ENCODE assay signal across 11 cellular contexts in genomic region chr1:16547502-16548241, GRCh38. TPM values are rescaled to one million over a fixed set of nuclear protein-coding genes. Genes with fewer than 3 reads are reported as not detected.
DNase-seq lines count a peak whose midpoint lies in the region; ATAC-seq, FAIRE-seq and TF ChIP-seq lines count a peak whose summit lies in the region.
"Not testable (repeated sequence)": the region's sequence is repeated elsewhere in the genome, so short reads cannot be mapped to it uniquely, and the experiment has no call there.
"Had no signal": no experiment of that assay in that cellular context is flagged by ENCODE, and none has a peak within 500 bp of the region (broad histone marks: within the 10 kb centered on the region; RNA-seq: fewer than 3 reads in every experiment).

No MANE protein-coding gene starts in this region.

- not testable (repeated sequence) for H2BK120ac ChIP-seq in IMR-90 (ENCODE audit: low read depth, low read length); H1 (replicated peaks; ENCODE audit: low read depth, low read length)

- not testable (repeated sequence) for H3K18ac ChIP-seq in IMR-90 (ENCODE audit: low read depth, low read length); H1 (ENCODE audit: extremely low read depth, low read length)

- H3K9me2 ChIP-seq in HCT116 (ENCODE audit: insufficient read depth), result not testable (repeated sequence)

- in situ Hi-C loops in IMR-90 (cut with MboI; ENCODE audit: low sequenced_read_pairs), result not testable (repeated sequence)

- H3K9ac ChIP-seq in HCT116 (ENCODE audit: low read length); IMR-90 (ENCODE audit: low read depth, low read length); H1 (replicated peaks in 1 of 4; ENCODE audit: extremely low read depth in 1 of 4, low read depth in 3 of 4, low read length in 3 of 4): not testable (repeated sequence)

- not testable (repeated sequence) for H4K8ac ChIP-seq in IMR-90 (ENCODE audit: low read depth in 2 of 2, low read length in 2 of 2); H1 (ENCODE audit: extremely low read depth, insufficient read depth, low read length)

- H2BK12ac ChIP-seq in H1 (ENCODE audit: low read depth, low read length), result not testable (repeated sequence)

- H3K4me2 ChIP-seq in A549, result peak overlapping the region; percentile 69; the same call in 1 of the 3 replicates
- not testable (repeated sequence) for H3K4me2 ChIP-seq in HCT116 (ENCODE audit: low read length); IMR-90 (ENCODE audit: low read depth, low read length); H1 (ENCODE audit: insufficient read depth in 1 of 2, low read depth in 2 of 2, low read length in 2 of 2)

- TF ChIP-seq POLR2A in A549 (IDR thresholded peaks at IDR 0.05; ENCODE audit: low read length); HCT116 (IDR thresholded peaks at IDR 0.05; ENCODE audit: borderline replicate concordance, extremely low read depth, insufficient read depth, insufficient read length); IMR-90 (IDR thresholded peaks at IDR 0.05; ENCODE audit: low read depth, low read length); H1 (IDR thresholded peaks at IDR 0.05; ENCODE audit: control extremely low read depth in 1 of 2, low read depth in 2 of 2, low read length in 2 of 2): not testable (repeated sequence)

- dilution Hi-C loops in IMR-90 (cut with HindIII; ENCODE audit: low sequenced_read_pairs, unreplicated experiment), result not testable (repeated sequence)

- peak in 1 of 2 experiments; percentile 22 for DNase-seq in A549 (ENCODE audit: low read depth in 1 of 2, low spot score in 1 of 2)
- DNase-seq in HCT116 (ENCODE audit: low read depth, low spot score); IMR-90; H1 (ENCODE audit: low read depth in 1 of 2, low spot score in 2 of 2); foreskin keratinocyte; iPS DF 6.9 (ENCODE audit: low read depth, low spot score); sciatic nerve (ENCODE audit: low spot score): not testable (repeated sequence)
- DNase-seq in amniotic epithelial cell (ENCODE audit: low read depth), result peak; percentile 6

- RAD21 ChIA-PET in HCT116 (lab: Charles Lee; ENCODE audit: low non-redundant PET in 1 of 2, low total read pairs in 2 of 2, uncharacterized antibody in 2 of 2, unreplicated experiment in 2 of 2), result not testable (repeated sequence)

- H3K36me3 ChIP-seq in HCT116 (ENCODE audit: control insufficient read depth in 1 of 2, insufficient read depth in 2 of 2, low read length in 2 of 2); IMR-90 (ENCODE audit: control insufficient read depth, insufficient read depth, low read length); H1 (ENCODE audit: control insufficient read depth in 2 of 4, insufficient read depth in 4 of 4, low read length in 3 of 4); iPS DF 6.9 (ENCODE audit: control insufficient read depth, insufficient read depth, low read length): not testable (repeated sequence)

- not testable (repeated sequence) for BruUV-seq in HCT116 (replicated peaks; lab: Mats Ljungman, UMichigan); IMR-90 (replicated peaks; lab: Mats Ljungman, UMichigan)

- not testable (repeated sequence) for H4K91ac ChIP-seq in IMR-90 (ENCODE audit: insufficient read depth, low read depth, low read length); H1 (replicated peaks; ENCODE audit: insufficient read length, low read length)

- not testable (repeated sequence) for H2BK5ac ChIP-seq in IMR-90 (ENCODE audit: low read depth, low read length, poor library complexity, severe bottlenecking); H1 (ENCODE audit: low read depth, low read length)

- H3K27ac ChIP-seq in A549; HCT116 (ENCODE audit: low read depth, low read length); IMR-90 (ENCODE audit: insufficient read depth, low read length); H1 (ENCODE audit: low read depth, low read length); foreskin keratinocyte; iPS DF 6.9 (ENCODE audit: low read length): not testable (repeated sequence)

- not testable (repeated sequence) for H3K56ac ChIP-seq in IMR-90 (ENCODE audit: extremely low read depth, insufficient read depth, low read length); H1 (replicated peaks; ENCODE audit: insufficient read length, low read depth, low read length)

- not testable (repeated sequence) for H3K4me3 ChIP-seq in A549; HCT116 (replicated peaks in 1 of 2; ENCODE audit: low read depth in 1 of 2, low read length in 2 of 2); IMR-90 (ENCODE audit: insufficient read depth, low read depth, low read length)
- H3K4me3 ChIP-seq in H1 (ENCODE audit: extremely low read depth in 1 of 4, insufficient read depth in 2 of 4, low read depth in 3 of 4, low read length in 4 of 4) (peak overlapping the region in 2 of 4 experiments; percentile 33 to 45; a peak in 3 of 8 replicates), iPS DF 6.9 (ENCODE audit: low read length) (peak overlapping the region; percentile 5; the same call in 1 of the 2 replicates)

- H2BK20ac ChIP-seq in IMR-90 (ENCODE audit: low read depth, low read length); H1 (ENCODE audit: low read length): not testable (repeated sequence)

- not testable (repeated sequence) for H4K20me1 ChIP-seq in HCT116 (ENCODE audit: insufficient read depth); IMR-90 (ENCODE audit: insufficient read depth, low read length); H1 (replicated peaks in 1 of 2; ENCODE audit: control insufficient read depth in 1 of 2, insufficient read depth in 2 of 2, low read length in 2 of 2)

- not testable (repeated sequence) for FAIRE-seq in A549 (lab: Jason Lieb, UNC); H1 (lab: Jason Lieb, UNC)

- TF ChIP-seq EP300 in A549 (IDR thresholded peaks at IDR 0.05); H1 (IDR thresholded peaks at IDR 0.05; ENCODE audit: borderline replicate concordance in 1 of 2, low read depth in 2 of 2, low read length in 2 of 2): not testable (repeated sequence)

- not testable (repeated sequence) for H3K14ac ChIP-seq in IMR-90 (replicated peaks; ENCODE audit: low read depth, low read length); H1 (ENCODE audit: insufficient read length)

- TF ChIP-seq RAD21 in A549 (conservative IDR thresholded peaks at IDR 0.05 in 1 of 2, IDR thresholded peaks at IDR 0.05 in 1 of 2); HCT116 (IDR thresholded peaks at IDR 0.05; ENCODE audit: low read depth); IMR-90 (IDR thresholded peaks at IDR 0.05; ENCODE audit: low read length); H1 (IDR thresholded peaks at IDR 0.05 in 1 of 2, conservative IDR thresholded peaks at IDR 0.05 in 1 of 2; ENCODE audit: low read depth in 2 of 2, low read length in 2 of 2): not testable (repeated sequence)

- intact Hi-C loops in HCT116 (cut with micrococcal nuclease); IMR-90 (cut with micrococcal nuclease); sciatic nerve (cut with DNase I): not testable (repeated sequence)

- H3K4ac ChIP-seq in IMR-90 (ENCODE audit: low read depth, low read length); H1 (replicated peaks; ENCODE audit: insufficient read length, low read depth, low read length): not testable (repeated sequence)

- not testable (repeated sequence) for H2BK15ac ChIP-seq in IMR-90 (ENCODE audit: low read depth, low read length); H1 (ENCODE audit: low read length)

- POLR2A ChIA-PET in A549 (lab: Yijun Ruan, JAX); HCT116 (lab: Charles Lee); IMR-90 (lab: Charles Lee; ENCODE audit: unreplicated experiment); H1 (lab: Charles Lee; ENCODE audit: partially characterized antibody): not testable (repeated sequence)

- not testable (repeated sequence) for H3K23ac ChIP-seq in IMR-90 (ENCODE audit: low read depth, low read length); H1 (ENCODE audit: insufficient read length)

- ATAC-seq in A549, result peak in 1 of 2 experiments; percentile 11; a peak in 2 of 6 replicates
- ATAC-seq in HCT116, result not testable (repeated sequence)
- peak; percentile 60 for ATAC-seq in IMR-90 (ENCODE audit: low read depth)
- ATAC-seq in foreskin keratinocyte, result peak; percentile 14
- peak; percentile 24 for ATAC-seq in sciatic nerve

- H2AK5ac ChIP-seq in IMR-90 (ENCODE audit: low read depth, low read length); H1 (ENCODE audit: low read depth, low read length): not testable (repeated sequence)

- TF ChIP-seq CTCF in A549 (IDR thresholded peaks at IDR 0.05); HCT116 (IDR thresholded peaks at IDR 0.05 in 2 of 3, conservative IDR thresholded peaks at IDR 0.05 in 1 of 3; ENCODE audit: borderline replicate concordance in 1 of 3, insufficient read depth in 1 of 3, low read depth in 2 of 3, low read length in 2 of 3); IMR-90 (conservative IDR thresholded peaks at IDR 0.05; ENCODE audit: low read depth, low read length); H1 (IDR thresholded peaks at IDR 0.05; ENCODE audit: control extremely low read depth in 1 of 3, insufficient read depth in 1 of 3, low read depth in 1 of 3, low read length in 3 of 3); foreskin keratinocyte (conservative IDR thresholded peaks at IDR 0.05): not testable (repeated sequence)

- H3K79me2 ChIP-seq in HCT116 (ENCODE audit: insufficient read depth, low read length); H1 (ENCODE audit: control insufficient read depth in 1 of 2, insufficient read depth in 2 of 2, low read length in 2 of 2): not testable (repeated sequence)

- H3K9me1 ChIP-seq in IMR-90 (ENCODE audit: insufficient read depth, low read length), result not testable (repeated sequence)

- H3K79me1 ChIP-seq in IMR-90 (ENCODE audit: low read depth in 1 of 2, low read length in 2 of 2); H1 (ENCODE audit: low read depth, low read length): not testable (repeated sequence)

- H3K27me3 ChIP-seq in HCT116 (ENCODE audit: insufficient read depth, low read length); IMR-90 (ENCODE audit: control insufficient read depth, insufficient read depth, low read length); H1 (replicated peaks in 1 of 4; ENCODE audit: control insufficient read depth in 3 of 4, extremely low read depth in 1 of 4, insufficient read depth in 3 of 4, low read length in 3 of 4); foreskin keratinocyte; iPS DF 6.9 (ENCODE audit: control insufficient read depth, insufficient read depth, low read length): not testable (repeated sequence)

- H4K5ac ChIP-seq in IMR-90 (ENCODE audit: low read depth, low read length); H1 (ENCODE audit: insufficient read length, low read depth, low read length): not testable (repeated sequence)

- not testable (repeated sequence) for H3K4me1 ChIP-seq in A549; IMR-90 (ENCODE audit: control insufficient read depth, insufficient read depth, low read length); H1 (replicated peaks in 1 of 4; ENCODE audit: control insufficient read depth in 3 of 4, insufficient read depth in 4 of 4, low read length in 3 of 4); foreskin keratinocyte; iPS DF 6.9 (ENCODE audit: control insufficient read depth, insufficient read depth, low read length)
- peaks cover 2 to 11% of the 10 kb centered on the region in 2 experiments; a peak in 3 of 4 replicates for H3K4me1 ChIP-seq in HCT116 (ENCODE audit: control insufficient read depth in 1 of 2, insufficient read depth in 2 of 2, low read length in 2 of 2)

- not testable (repeated sequence) for H3K9me3 ChIP-seq in A549; HCT116 (ENCODE audit: control insufficient read depth in 1 of 2, insufficient read depth in 1 of 2, low read depth in 1 of 2, low read length in 2 of 2); IMR-90 (ENCODE audit: control insufficient read depth, insufficient read depth, low read length); H1 (ENCODE audit: insufficient read depth in 2 of 2, low read depth in 1 of 2, low read length in 1 of 2); iPS DF 6.9 (ENCODE audit: control insufficient read depth, insufficient read depth, low read length)

- not testable (repeated sequence) for H3K23me2 ChIP-seq in H1 (ENCODE audit: low read depth, low read length)

- H2AK9ac ChIP-seq in IMR-90 (replicated peaks; ENCODE audit: low read depth, low read length, poor library complexity), result not testable (repeated sequence)

- CTCF ChIA-PET in A549 (lab: Yijun Ruan, JAX); HCT116 (lab: Charles Lee); IMR-90 (lab: Yijun Ruan, JAX); H1 (lab: Charles Lee; ENCODE audit: partially characterized antibody): not testable (repeated sequence)

- H2AFZ ChIP-seq in HCT116 (ENCODE audit: low read depth, low read length, poor library complexity, severe bottlenecking); IMR-90 (replicated peaks; ENCODE audit: low read length, poor library complexity); H1 (ENCODE audit: low read length): not testable (repeated sequence)

- whole genome bisulfite sequencing in A549 (ENCODE audit: missing lambda C conversion rate), result 2% methylated on average over 9 of the region's 41 CpGs
- WGBS in IMR-90 (ENCODE audit: extremely low coverage in 2 of 2, insufficient read length in 1 of 2), 2 experiments, result no CpG with 5 or more reads among the region's 41 CpGs
- WGBS in H1 (ENCODE audit: extremely low coverage in 1 of 2, insufficient coverage in 1 of 2, insufficient read length in 1 of 2, insufficient replicate concordance in 2 of 2, low coverage in 1 of 2, low lambda C conversion rate in 2 of 2, missing lambda C conversion rate in 1 of 2), 2 experiments, result 42% methylated on average over 2 of the region's 41 CpGs; no CpG with 5 or more reads in 1 of the 2 experiments
- WGBS in iPS DF 6.9 (ENCODE audit: insufficient coverage, insufficient read length), result no CpG with 5 or more reads among the region's 41 CpGs

RNA-seq across cellular contexts. Expression of gene RNU1-1, which starts 33.6 kb away (rescaled TPM):
- 56.2 TPM in 1 of 2 replicates, not detected in the other for polyA plus RNA-seq in A549 (2011; rRNA removed)
- not detected in 2 replicates for polyA plus RNA-seq in A549 (2012; cell fraction: cytosol; rRNA removed)
- not detected in 2 replicates for polyA plus RNA-seq in A549 (2012; cell fraction: nucleus; rRNA removed)
- polyA plus RNA-seq in A549 (2017; fragmentation: RNase III; extraction: RNeasy Plus Mini Kit Qiagen cat#74134 plus additional on column Dnase treatment), result 6.5 to 8.5 TPM (median 6.6 TPM) in 3 replicates
- polyA minus RNA-seq in A549 (2011; rRNA and poly(A)+ RNA removed), result 38,453 and 40,699 TPM in 2 replicates
- 1,685 TPM for total RNA-seq in HCT116 (2021; ENCODE audit: unreplicated experiment)
- 8.8 and 29.6 TPM in 2 replicates for polyA plus RNA-seq in HCT116 (2012)
- total RNA-seq in IMR-90 (2012; rRNA removed), result under 0.01 TPM in 2 replicates
- not detected in 2 replicates for polyA plus RNA-seq in IMR-90 (2012; rRNA removed)
- not detected in 2 replicates for polyA plus RNA-seq in IMR-90 (2012; cell fraction: cytosol; rRNA removed)
- not detected in 2 replicates for polyA plus RNA-seq in IMR-90 (2012; cell fraction: nucleus; rRNA removed; ENCODE audit: low replicate concordance)
- total RNA-seq in H1 (2021; fragmentation: NEBNext Ultra II Directional; extraction: Animal tissue kit (Norgen Biotek cat#: 25700)), result 1,303 and 1,497 TPM in 2 replicates
- under 0.01 and 145 TPM in 2 replicates for polyA plus RNA-seq in H1 (2011; rRNA removed)
- under 0.01 TPM for polyA plus RNA-seq in H1 (2011; cell fraction: cytosol; rRNA removed)
- under 0.01 TPM for polyA plus RNA-seq in H1 (2011; cell fraction: nucleus; rRNA removed)
- 20.3 to 94.3 TPM in 2 of 4 replicates, not detected in the others for polyA plus RNA-seq in H1 (2012, experiment 1 of 2)
- polyA plus RNA-seq in H1 (2012, experiment 2 of 2), result not detected
- not detected for polyA plus RNA-seq in H1 (2013, experiment 1 of 2)
- not detected for polyA plus RNA-seq in H1 (2013, experiment 2 of 2)
- polyA minus RNA-seq in H1 (2011; rRNA and poly(A)+ RNA removed), result 10,411 and 22,262 TPM in 2 replicates
- polyA minus RNA-seq in H1 (2011; cell fraction: cytosol; rRNA and poly(A)+ RNA removed), result 63,669 TPM
- polyA minus RNA-seq in H1 (2011; cell fraction: nucleus; rRNA and poly(A)+ RNA removed), result 43,973 TPM
- 2,556 and 4,441 TPM in 2 replicates for total RNA-seq in foreskin keratinocyte
- polyA plus RNA-seq in foreskin keratinocyte, result not detected in 2 replicates
- total RNA-seq in sciatic nerve, result 13,769 TPM
- polyA plus RNA-seq: AG04450; CD14-positive monocyte; CD4-positive, alpha-beta memory T cell had no signal

Comparison
In these comparisons a context has a peak if more than half of its experiments do, and no peak if none do; other contexts are left out.
1. RNA of gene RNU1-1, which starts 33.6 kb away (total RNA-seq): 13,769 TPM in sciatic nerve (single experiment), 2,556 to 4,441 TPM in foreskin keratinocyte, 1,685 TPM in HCT116 (single experiment) and 1,303 to 1,497 TPM in H1; under 0.01 TPM in IMR-90; every median in the first group is over 1,000 times any median in the second.